Comparison of ENCODE assay signal across 17 cellular contexts in the genomic region with DNA sequence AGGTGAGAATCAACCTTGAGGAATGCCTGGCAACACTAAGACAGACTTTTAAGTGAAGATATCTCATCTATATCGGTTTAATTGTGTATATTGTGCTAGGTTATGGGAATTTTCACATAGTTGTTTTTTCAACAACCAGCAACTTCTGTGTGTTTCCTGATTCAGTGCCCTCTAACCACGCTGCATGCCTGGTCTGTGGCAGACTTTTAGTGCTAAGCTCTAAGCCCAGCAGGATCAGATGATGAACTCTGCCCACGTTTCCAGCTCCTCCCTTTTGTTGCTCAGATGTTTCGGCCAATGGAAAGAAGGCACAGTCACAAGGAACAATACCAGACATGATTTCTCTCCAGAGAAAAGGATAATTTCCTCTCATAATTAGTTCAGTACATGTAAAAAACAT. TPM values are rescaled to one million over a fixed set of nuclear protein-coding genes. Genes with fewer than 3 reads are reported as not detected.
A peak's percentile ranks its signal among the peaks of the same experiment; 100 is the strongest.
DNase-seq lines count a peak whose midpoint lies in the region; ATAC-seq, FAIRE-seq and TF ChIP-seq lines count a peak whose summit lies in the region.
"Had no signal": no experiment of that assay in that cellular context is flagged by ENCODE, and none has a peak within 500 bp of the region (broad histone marks: within the 10 kb centered on the region; RNA-seq: fewer than 3 reads in every experiment).

No MANE protein-coding gene starts in this region.

- 8 to 50% (median 43%) methylated on average over 4 of the region's 4 CpGs for WGBS in small intestine, 3 donors
- 64 to 66% methylated on average over 4 of the region's 4 CpGs for WGBS in aorta, 2 donors

- H3K79me2 ChIP-seq in astrocyte (ENCODE audit: insufficient read depth, low read length) = no peaks in the 10 kb centered on the region

- H3K9ac ChIP-seq in astrocyte (ENCODE audit: low read length) = no peak overlapping the region
- H3K9ac ChIP-seq: BLaER1 treated with 17β-estradiol and CSF1 and Interleukin-3, amounts not matched to agents 10 nM and 100 nM had no signal

- H3K36me3 ChIP-seq in astrocyte (ENCODE audit: insufficient read depth, low read length) = no peaks in the 10 kb centered on the region
- peaks cover 5 to 8% of the 10 kb centered on the region in 2 donors for H3K36me3 ChIP-seq in small intestine (ENCODE audit: control insufficient read depth in 2 of 2, insufficient read depth in 2 of 2, low read length in 2 of 2)
- peaks cover 2 to 3% of the 10 kb centered on the region in 2 donors for H3K36me3 ChIP-seq in aorta (ENCODE audit: control insufficient read depth in 1 of 2, insufficient read depth in 2 of 2, low read length in 1 of 2)
- H3K36me3 ChIP-seq: MG63 had no signal

- H3K27me3 Mint-ChIP-seq in astrocyte (ENCODE audit: low read depth, unreplicated experiment) = no peaks in the 10 kb centered on the region

- peaks cover 16% of the 10 kb centered on the region for H3K36me3 Mint-ChIP-seq in astrocyte (ENCODE audit: low read depth, unreplicated experiment)

- no peak for ATAC-seq in HG02885 (IDR thresholded peaks at IDR 0.05; ENCODE audit: poor library complexity, unreplicated experiment)
- ATAC-seq in aorta (ENCODE audit: low FRiP score) = no peak
- ATAC-seq: activated CD4-positive, CD25-positive, alpha-beta regulatory T cell treated with anti-CD3 and anti-CD28 coated beads, Interleukin-2, amount 50 U/mL, for 24 hours; activated naive CD4-positive, alpha-beta T cell treated with anti-CD3 and anti-CD28 coated beads, Interleukin-2, amount 50 U/mL, for 72 hours; T-cell had no signal

- H3K4me3 ChIP-seq in astrocyte (ENCODE audit: insufficient read depth, low read depth, low read length) = no peak overlapping the region
- H3K4me3 ChIP-seq in fibroblast of villous mesenchyme (ENCODE audit: low read depth, low read length) = no peak overlapping the region
- H3K4me3 ChIP-seq in small intestine (ENCODE audit: low read depth in 1 of 2, low read length in 2 of 2) = no peak overlapping the region
- H3K4me3 ChIP-seq in aorta (ENCODE audit: low read length in 2 of 2) = no peak overlapping the region
- H3K4me3 ChIP-seq: BLaER1 treated with 17β-estradiol and CSF1 and Interleukin-3, amounts not matched to agents 10 nM and 100 nM; MG63 had no signal

- intact Hi-C loops in aorta (cut with DNase I) = no loop called here

- H3K27ac Mint-ChIP-seq in astrocyte (ENCODE audit: unreplicated experiment) = peak overlapping the region; percentile 26
- H3K27ac Mint-ChIP-seq: T-cell had no signal

- H3K4me3 Mint-ChIP-seq in astrocyte (ENCODE audit: unreplicated experiment) = no peak overlapping the region

- no peak overlapping the region for H3K4me2 ChIP-seq in astrocyte (ENCODE audit: low read length)

- no peak overlapping the region for H2AFZ ChIP-seq in astrocyte (ENCODE audit: low read depth, low read length)

- H3K9me3 Mint-ChIP-seq in astrocyte (ENCODE audit: unreplicated experiment) = no peaks in the 10 kb centered on the region
- H3K9me3 Mint-ChIP-seq: activated naive CD4-positive, alpha-beta T cell treated with anti-CD3 and anti-CD28 coated beads, Interleukin-2, amount 50 U/mL, for 72 hours; T-cell had no signal

- no peaks in the 10 kb centered on the region for H4K20me1 ChIP-seq in astrocyte (ENCODE audit: insufficient read depth, low read length)
- H4K20me1 ChIP-seq: BLaER1 treated with 17β-estradiol and CSF1 and Interleukin-3, amounts not matched to agents 10 nM and 100 nM had no signal

- FAIRE-seq in astrocyte (lab: Jason Lieb, UNC) (no peak), small intestine (lab: Jason Lieb, UNC) (no peak)

- H3K27ac ChIP-seq in astrocyte (ENCODE audit: low read depth, low read length) (no peak overlapping the region), small intestine (ENCODE audit: low read depth in 1 of 2, low read length in 1 of 2) (no peak overlapping the region), aorta (ENCODE audit: low read depth in 1 of 2, low read length in 2 of 2) (no peak overlapping the region)
- H3K27ac ChIP-seq: esophagus muscularis mucosa, RWPE1 had no signal

- H3K4me1 ChIP-seq in astrocyte (ENCODE audit: insufficient read depth, low read length) (peaks cover 17% of the 10 kb centered on the region), small intestine (ENCODE audit: control insufficient read depth in 2 of 2, insufficient read depth in 1 of 2, low read depth in 1 of 2, low read length in 1 of 2) (peaks cover 4 to 7% of the 10 kb centered on the region in 2 donors), aorta (ENCODE audit: control insufficient read depth in 1 of 2, insufficient read depth in 2 of 2, low read length in 2 of 2) (no peaks in the 10 kb centered on the region)

- H3K4me1 Mint-ChIP-seq in astrocyte (ENCODE audit: low read depth, unreplicated experiment) = peaks cover 6% of the 10 kb centered on the region

- H3K9me3 ChIP-seq in astrocyte (ENCODE audit: insufficient read depth, low read depth, low read length) (no peaks in the 10 kb centered on the region), small intestine (ENCODE audit: control insufficient read depth, low read depth) (no peaks in the 10 kb centered on the region), aorta (ENCODE audit: control insufficient read depth, low read length) (no peaks in the 10 kb centered on the region)
- H3K9me3 ChIP-seq: BLaER1 treated with 17β-estradiol and CSF1 and Interleukin-3, amounts not matched to agents 10 nM and 100 nM; esophagus muscularis mucosa; MG63 had no signal

- no peak for TF ChIP-seq CTCF in astrocyte (IDR thresholded peaks at IDR 0.05; ENCODE audit: insufficient read depth, low read depth, low read length)
- TF ChIP-seq CTCF in fibroblast of villous mesenchyme (IDR thresholded peaks at IDR 0.05; ENCODE audit: insufficient read depth, low read depth, low read length) = no peak

- no peaks in the 10 kb centered on the region for H3K27me3 ChIP-seq in astrocyte (ENCODE audit: insufficient read depth, low read length)
- no peaks in the 10 kb centered on the region for H3K27me3 ChIP-seq in small intestine (ENCODE audit: control insufficient read depth in 2 of 2, insufficient read depth in 2 of 2, low read length in 2 of 2)
- no peaks in the 10 kb centered on the region for H3K27me3 ChIP-seq in aorta (ENCODE audit: control insufficient read depth in 1 of 2, insufficient read depth in 2 of 2, low read length in 1 of 2)
- H3K27me3 ChIP-seq: BLaER1 treated with 17β-estradiol and CSF1 and Interleukin-3, amounts not matched to agents 10 nM and 100 nM; esophagus muscularis mucosa; MG63 had no signal

- DNase-seq in HT-29 (ENCODE audit: low spot score) (peak; percentile 35), astrocyte (ENCODE audit: low read depth) (no peak), fibroblast of villous mesenchyme (ENCODE audit: low read depth) (peak; percentile 7), small intestine (peak; percentile 88), HK-2 (ENCODE audit: unreplicated experiment) (no peak), aorta (no peak)
- DNase-seq: activated CD8-positive, alpha-beta memory T cell treated with anti-CD3 and anti-CD28 coated beads, Interleukin-2, amount 50 U/mL, for 48 hours; DND-41; MG63; NCI-H82; T-cell had no signal

RNA-seq across cellular contexts. Expression of gene VWA5A, which starts 1.4 kb away (rescaled TPM):
- 0.18 and 0.81 TPM in 2 replicates for total RNA-seq in HT-29 (2014; rRNA removed; shearing (Covaris generic))
- total RNA-seq in astrocyte (8.6 and 8.7 TPM in 2 replicates), fibroblast of villous mesenchyme (6.5 and 12.2 TPM in 2 replicates), aorta (10 to 100 TPM; 24.5 to 56.7 TPM)
- polyA plus RNA-seq in small intestine (10 to 100 TPM; 21.9 to 30.6 (median 26.7) TPM), aorta (10 to 100 TPM in 1 of 2 donors, 1 to 10 TPM in 1; 9.9 to 27.8 TPM)

Comparison
In these comparisons a context has a peak if more than half of its experiments do, and no peak if none do; other contexts are left out.
1. DNase-seq: peak in HT-29 (single experiment), fibroblast of villous mesenchyme (single experiment) and small intestine (single experiment); none in astrocyte (single experiment), HK-2 (single experiment) and aorta (0 of 2).